ENCODE assay signal across 1 cellular context in genomic region chr17:47895856-47896671, GRCh38.
TF ChIP-seq lines count a peak whose summit lies in the region.

Gene SP2 (plus strand): TSS chr17:47896236. CDS start chr17:47896287, 51 bp downstream.

TF ChIP-seq in A549, 52 proteins besides CTCF, POLR2A, EP300 and RAD21 (continued from another document):
- peak; percentile 82 for TF ChIP-seq BCL3 (IDR thresholded peaks at IDR 0.05)
- no peak for TF ChIP-seq ZNF302 (CRISPR knock-in tag; IDR thresholded peaks at IDR 0.05)
- no peak for TF ChIP-seq MYC (IDR thresholded peaks at IDR 0.05; ENCODE audit: borderline replicate concordance, low read length)
- no peak for TF ChIP-seq CHD4 (IDR thresholded peaks at IDR 0.05; ENCODE audit: borderline replicate concordance)
- TF ChIP-seq ZFP36 (IDR thresholded peaks at IDR 0.05; ENCODE audit: borderline replicate concordance, partially characterized antibody): no peak
- no peak for TF ChIP-seq REST (IDR thresholded peaks at IDR 0.05)
- TF ChIP-seq CBX8 (IDR thresholded peaks at IDR 0.05): no peak
- peak; percentile 16; the same call in 1 of the 2 replicates for TF ChIP-seq PHF8 (IDR thresholded peaks at IDR 0.05; ENCODE audit: borderline replicate concordance, low read depth)
- TF ChIP-seq CEBPB (IDR thresholded peaks at IDR 0.05): peak; percentile 66 to 78
- no peak for TF ChIP-seq SREBF2 (IDR thresholded peaks at IDR 0.05)
- peak; percentile 100 for TF ChIP-seq PBX3 (IDR thresholded peaks at IDR 0.05)
- TF ChIP-seq ZSCAN20 (CRISPR knock-in tag; IDR thresholded peaks at IDR 0.05): no peak
- TF ChIP-seq KDM5A (IDR thresholded peaks at IDR 0.05): no peak
- peak; percentile 82 for TF ChIP-seq CHD2 (IDR thresholded peaks at IDR 0.05; ENCODE audit: low read length, partially characterized antibody)
